Comparison of ENCODE assay signal across 11 cellular contexts in genomic region chr22:24445481-24446290, GRCh38. TPM values are rescaled to one million over a fixed set of nuclear protein-coding genes. Genes with fewer than 3 reads are reported as not detected.
DNase-seq lines count a peak whose midpoint lies in the region; ATAC-seq lines count a peak whose summit lies in the region.
"Had no signal": no experiment of that assay in that cellular context is flagged by ENCODE, and none has a peak within 500 bp of the region (broad histone marks: within the 10 kb centered on the region; RNA-seq: fewer than 3 reads in every experiment).

No MANE protein-coding gene starts in this region.

- DNase-seq in left cardiac atrium: no peak
- DNase-seq in Right ventricle myocardium superior: no peak
- peak; percentile 14 for DNase-seq in SW480 (ENCODE audit: low spot score)
- peak; percentile 12 for DNase-seq in epidermal melanocyte (ENCODE audit: insufficient read length, low spot score)
- DNase-seq in stimulated activated naive CD8-positive, alpha-beta T cell treated with anti-CD3 and anti-CD28 coated beads, Interleukin-15, amount 100 ng/mL, for 72 hours: peak in 1 of 2 donors; percentile 38
- no peak for DNase-seq in 8988T
- no peak for DNase-seq in NCI-H526 treated with DMSO at 0.1 percent for 48 hours (lab: John Stamatoyannopoulos, UW)
- DNase-seq: activated CD4-positive, alpha-beta T cell treated with anti-CD3 and anti-CD28 coated beads, Interleukin-2, amount 50 U/mL, for 4 hours; CD8-positive, alpha-beta memory T cell; lower lobe of right lung had no signal

- no peaks in the 10 kb centered on the region for H3K27me3 Mint-ChIP-seq in stimulated activated naive CD8-positive, alpha-beta T cell treated with anti-CD3 and anti-CD28 coated beads, Interleukin-15, amount 100 ng/mL, for 72 hours
- H3K27me3 Mint-ChIP-seq: CD8-positive, alpha-beta memory T cell had no signal

- ATAC-seq in left cardiac atrium: peak; percentile 43 to 76
- ATAC-seq in Right ventricle myocardium superior (ENCODE audit: poor library complexity): no peak
- ATAC-seq in stimulated activated naive CD8-positive, alpha-beta T cell treated with anti-CD3 and anti-CD28 coated beads, Interleukin-15, amount 100 ng/mL, for 72 hours: peak; percentile 84
- ATAC-seq in HG03442 (IDR thresholded peaks at IDR 0.05; ENCODE audit: unreplicated experiment): no peak
- ATAC-seq: lower lobe of right lung had no signal

- H3K27ac Mint-ChIP-seq in stimulated activated naive CD8-positive, alpha-beta T cell treated with anti-CD3 and anti-CD28 coated beads, Interleukin-15, amount 100 ng/mL, for 72 hours: peak overlapping the region; percentile 24 to 46

- H3K4me3 Mint-ChIP-seq in stimulated activated naive CD8-positive, alpha-beta T cell treated with anti-CD3 and anti-CD28 coated beads, Interleukin-15, amount 100 ng/mL, for 72 hours: peak overlapping the region in 1 of 2 donors; percentile 13
- H3K4me3 Mint-ChIP-seq: CD8-positive, alpha-beta memory T cell had no signal

- intact Hi-C loops in left cardiac atrium (cut with DNase I): no loop called here
- intact Hi-C loops in Right ventricle myocardium superior (cut with DNase I): no loop called here

- no peaks in the 10 kb centered on the region for H3K9me3 Mint-ChIP-seq in stimulated activated naive CD8-positive, alpha-beta T cell treated with anti-CD3 and anti-CD28 coated beads, Interleukin-15, amount 100 ng/mL, for 72 hours

- peaks cover 67% of the 10 kb centered on the region for H3K4me1 Mint-ChIP-seq in stimulated activated naive CD8-positive, alpha-beta T cell treated with anti-CD3 and anti-CD28 coated beads, Interleukin-15, amount 100 ng/mL, for 72 hours

RNA-seq across cellular contexts. Expression of gene ADORA2A, which starts 18.3 kb away (rescaled TPM):
- 1 to 10 TPM; 4.6 to 6.0 TPM for total RNA-seq in left cardiac atrium
- 4.1 TPM for total RNA-seq in Right ventricle myocardium superior

RNA-seq across cellular contexts. Expression of gene UPB1, which starts 49.4 kb away (rescaled TPM):
- 1 to 10 TPM in 1 of 2 donors, under 1 TPM in 1; 0.68 to 2.3 TPM for total RNA-seq in left cardiac atrium
- 1.7 TPM for total RNA-seq in Right ventricle myocardium superior
- total RNA-seq: CD8-positive, alpha-beta memory T cell had no signal

Comparison
In these comparisons a context has a peak if more than half of its experiments do, and no peak if none do; other contexts are left out.
1. ATAC-seq: peak in left cardiac atrium (2 of 2) and stimulated activated naive CD8-positive, alpha-beta T cell treated with anti-CD3 and anti-CD28 coated beads, Interleukin-15, amount 100 ng/mL, for 72 hours (single experiment); none in Right ventricle myocardium superior (single experiment) and HG03442 (single experiment).
2. DNase-seq: peak in SW480 (single experiment) and epidermal melanocyte (single experiment); none in left cardiac atrium (single experiment), Right ventricle myocardium superior (single experiment), 8988T (single experiment) and NCI-H526 treated with DMSO at 0.1 percent for 48 hours (single experiment).